In genomic region chr7:95509199-95509598, GRCh38 we compare ENCODE assay signal across 9 cellular contexts. TPM values are rescaled to one million over a fixed set of nuclear protein-coding genes. Genes with fewer than 3 reads are reported as not detected.
A peak's percentile ranks its signal among the peaks of the same experiment; 100 is the strongest.
DNase-seq lines count a peak whose midpoint lies in the region; ATAC-seq, FAIRE-seq and TF ChIP-seq lines count a peak whose summit lies in the region.
"Had no signal": no experiment of that assay in that cellular context is flagged by ENCODE, and none has a peak within 500 bp of the region (broad histone marks: within the 10 kb centered on the region; RNA-seq: fewer than 3 reads in every experiment).

No MANE protein-coding gene starts in this region.

- H3K27me3 Mint-ChIP-seq in CD14-positive monocyte (ENCODE audit: low read depth in 3 of 3) = peaks cover 0 to 2% (median 0%) of the 10 kb centered on the region in 3 donors

- H3K9ac ChIP-seq in endocrine pancreas (ENCODE audit: control insufficient read depth, insufficient read depth, low read length) = no peak overlapping the region

- ATAC-seq in esophagus mucosa (no peak), GM21360 (IDR thresholded peaks at IDR 0.05; ENCODE audit: unreplicated experiment) (no peak)

- intact Hi-C loops in CD14-positive monocyte (cut with micrococcal nuclease) = no loop called here

- TF ChIP-seq CTCF in D721Med (IDR thresholded peaks at IDR 0.05; ENCODE audit: insufficient read depth, missing control alignments) = no peak
- no peak for TF ChIP-seq CTCF in HFF-Myc (IDR thresholded peaks at IDR 0.05; ENCODE audit: low read depth, low read length, missing control alignments)
- TF ChIP-seq CTCF in CD14-positive monocyte (IDR thresholded peaks at IDR 0.05) = no peak

- DNase-seq in D721Med (ENCODE audit: insufficient read length, low spot score) = no peak
- DNase-seq in HFF-Myc (ENCODE audit: extremely low read depth, low read depth) = peak; percentile 33
- DNase-seq in NCI-H2227 (lab: John Stamatoyannopoulos, UW; ENCODE audit: unreplicated experiment) = peak; percentile 88
- peak; percentile 40 for DNase-seq in urothelium cell line (ENCODE audit: low spot score)
- DNase-seq in CD14-positive monocyte (ENCODE audit: low spot score) = no peak
- DNase-seq: right cardiac atrium had no signal

- H3K4me1 Mint-ChIP-seq in CD14-positive monocyte = peaks cover 4% of the 10 kb centered on the region

- H3K27me3 ChIP-seq in endocrine pancreas (ENCODE audit: control insufficient read depth, insufficient read depth, low read length) = no peaks in the 10 kb centered on the region

- H3K9me3 ChIP-seq in endocrine pancreas (ENCODE audit: control insufficient read depth, low read length) = no peaks in the 10 kb centered on the region

- no peak overlapping the region for H3K27ac Mint-ChIP-seq in CD14-positive monocyte

- H3K36me3 Mint-ChIP-seq in CD14-positive monocyte = no peaks in the 10 kb centered on the region

- H3K4me3 ChIP-seq in HFF-Myc (replicated peaks; ENCODE audit: low read depth, low read length) (no peak overlapping the region), endocrine pancreas (ENCODE audit: control insufficient read depth, insufficient read depth, low read length) (peak overlapping the region; percentile 46)

- H3K36me3 ChIP-seq in endocrine pancreas (ENCODE audit: control insufficient read depth, insufficient read depth, low read length) = no peaks in the 10 kb centered on the region

- H3K9me3 Mint-ChIP-seq in CD14-positive monocyte = no peaks in the 10 kb centered on the region

- H3K4me1 ChIP-seq in endocrine pancreas (ENCODE audit: control insufficient read depth, insufficient read depth, low read length) = peaks cover 7% of the 10 kb centered on the region

- FAIRE-seq in D721Med (lab: Jason Lieb, UNC) (peak; percentile 95), urothelium cell line (lab: Jason Lieb, UNC) (no peak)

- H3K4me3 Mint-ChIP-seq in CD14-positive monocyte = no peak overlapping the region

RNA-seq across cellular contexts. Expression of gene ASB4, which starts 23.5 kb away (rescaled TPM):
- polyA plus RNA-seq in CD14-positive monocyte = not detected
- total RNA-seq in esophagus mucosa = not detected

Comparison
In these comparisons a context has a peak if more than half of its experiments do, and no peak if none do; other contexts are left out.
1. DNase-seq: peak in HFF-Myc (single experiment), NCI-H2227 (single experiment) and urothelium cell line (single experiment); none in D721Med (single experiment) and CD14-positive monocyte (single experiment).